Comparison of ENCODE assay signal across 34 cellular contexts in genomic region chr22:34370711-34371110, GRCh38.
"Had no signal": no experiment of that assay in that cellular context is flagged by ENCODE, and none has a peak within 500 bp of the region (broad histone marks: within the 10 kb centered on the region; RNA-seq: fewer than 3 reads in every experiment).

No MANE protein-coding gene starts in this region.

- H3K36me3 ChIP-seq: MG63 had no signal

- H3K4me3 ChIP-seq: MG63 had no signal

- H3K9me3 ChIP-seq: MG63 had no signal

- H3K27me3 ChIP-seq: MG63 had no signal

- DNase-seq: Kasumi-1, MG63, MM.1S, MV-4-11, NCI-H1048, NCI-H1092, NCI-H1092 treated with DMSO at 0.1 percent for 48 hours, NCI-H1105, NCI-H1105 treated with DMSO at 0.1 percent for 48 hours, NCI-H1417 treated with DMSO at 0.1 percent for 48 hours, NCI-H1436, NCI-H1436 treated with DMSO at 0.1 percent for 48 hours, NCI-H146, NCI-H1694, NCI-H1694 treated with DMSO at 0.1 percent for 48 hours, NCI-H187, NCI-H187 treated with DMSO at 0.1 percent for 48 hours, NCI-H1930, NCI-H2029, NCI-H2029 treated with DMSO at 0.1 percent for 48 hours, NCI-H2081, NCI-H2081 treated with DMSO at 0.1 percent for 48 hours, NCI-H2107, NCI-H2171, NCI-H2171 treated with DMSO at 0.1 percent for 48 hours, NCI-H2227 treated with DMSO at 0.1 percent for 48 hours, NCI-H226, NCI-H345, NCI-H446, NCI-H446 treated with DMSO at 0.1 percent for 48 hours, NCI-H510A, NCI-H510A treated with DMSO at 0.1 percent for 48 hours, NCI-H524, NCI-H524 treated with DMSO at 0.1 percent for 48 hours had no signal
